11 cellular contexts compared by ENCODE assay signal in the genomic region with DNA sequence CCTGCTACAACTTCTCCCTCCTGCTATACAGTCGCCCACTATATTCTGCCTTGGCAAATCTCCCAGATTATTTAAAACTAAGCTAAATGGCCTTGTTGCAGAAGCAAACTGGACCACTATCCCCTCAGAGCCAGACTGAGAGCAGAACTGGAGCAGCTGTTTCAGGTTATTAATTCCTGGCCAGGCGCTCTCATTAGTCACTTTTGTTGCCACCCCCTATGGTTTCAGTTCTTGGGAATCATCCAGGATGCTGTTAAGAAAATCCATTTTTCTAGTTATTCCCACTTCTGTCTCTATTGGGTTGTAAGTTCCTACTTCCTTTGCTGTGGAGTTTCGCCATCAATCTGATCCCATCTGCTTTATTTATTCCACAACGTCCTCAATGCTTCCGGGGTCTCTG. TPM values are rescaled to one million over a fixed set of nuclear protein-coding genes. Genes with fewer than 3 reads are reported as not detected.
DNase-seq lines count a peak whose midpoint lies in the region; ATAC-seq and TF ChIP-seq lines count a peak whose summit lies in the region.
"Had no signal": no experiment of that assay in that cellular context is flagged by ENCODE, and none has a peak within 500 bp of the region (broad histone marks: within the 10 kb centered on the region; RNA-seq: fewer than 3 reads in every experiment).

No MANE protein-coding gene starts in this region.

- no peaks in the 10 kb centered on the region for H3K27me3 ChIP-seq in RWPE2 (ENCODE audit: insufficient read depth, poor library complexity, severe bottlenecking)

- peak overlapping the region; percentile 88 for H3K27ac ChIP-seq in RWPE2 (ENCODE audit: poor library complexity, severe bottlenecking)
- H3K27ac ChIP-seq: C4-2B had no signal

- no peaks in the 10 kb centered on the region for H3K36me3 ChIP-seq in RWPE2 (ENCODE audit: low read depth)

- intact Hi-C loops in left ventricle myocardium superior (cut with micrococcal nuclease) = no loop called here
- intact Hi-C loops in Right ventricle myocardium inferior (cut with DNase I) = no loop called here

- H3K4me1 ChIP-seq in RWPE2 (ENCODE audit: insufficient read depth, poor library complexity, severe bottlenecking) = peaks cover 45% of the 10 kb centered on the region

- ATAC-seq in left ventricle myocardium superior (peak; percentile 46), Right ventricle myocardium inferior (no peak), RWPE2 (ENCODE audit: low read depth) (0 out of 3 replicates have a peak, but pooled peaks have one; percentile 26), GM18861 (IDR thresholded peaks at IDR 0.05; ENCODE audit: unreplicated experiment) (no peak)
- ATAC-seq: stimulated activated naive CD8-positive, alpha-beta T cell treated with anti-CD3 and anti-CD28 coated beads, Interleukin-15, amount 100 ng/mL, for 72 hours had no signal

- H3K4me3 ChIP-seq in RWPE2 (ENCODE audit: severe bottlenecking) = no peak overlapping the region

- no peak for DNase-seq in left ventricle myocardium superior
- no peak for DNase-seq in Right ventricle myocardium inferior (ENCODE audit: missing footprints)
- no peak for DNase-seq in RWPE2 (ENCODE audit: low spot score)
- DNase-seq in fibroblast of the conjunctiva (ENCODE audit: low read depth) = peak; percentile 53
- DNase-seq in stromal cell of bone marrow (ENCODE audit: low read depth) = peak; percentile 50
- no peak for DNase-seq in iPS-NIHi7 (ENCODE audit: extremely low spot score)
- no peak for DNase-seq in activated effector memory CD4-positive, alpha-beta T cell treated with Interleukin-2 at 50 U/mL for 16 hours
- DNase-seq: activated CD8-positive, alpha-beta memory T cell treated with anti-CD3 and anti-CD28 coated beads, Interleukin-2, amount 50 U/mL, for 4 hours; stimulated activated naive CD8-positive, alpha-beta T cell treated with anti-CD3 and anti-CD28 coated beads, Interleukin-15, amount 100 ng/mL, for 72 hours had no signal

- TF ChIP-seq CTCF in RWPE2 (IDR thresholded peaks at IDR 0.05; ENCODE audit: poor library complexity, severe bottlenecking) = no peak

- H3K9me3 ChIP-seq in RWPE2 (ENCODE audit: severe bottlenecking) = no peaks in the 10 kb centered on the region

RNA-seq across cellular contexts. Expression of a gene that starts 30.1 kb away (rescaled TPM):
- total RNA-seq in left ventricle myocardium superior (37.3 TPM), Right ventricle myocardium inferior (32.5 TPM)

Comparison
In these comparisons a context has a peak if more than half of its experiments do, and no peak if none do; other contexts are left out.
1. ATAC-seq: peak in left ventricle myocardium superior (single experiment) and RWPE2 (single experiment); none in Right ventricle myocardium inferior (single experiment) and GM18861 (single experiment).
2. DNase-seq: peak in fibroblast of the conjunctiva (single experiment) and stromal cell of bone marrow (single experiment); none in left ventricle myocardium superior (single experiment), Right ventricle myocardium inferior (single experiment), RWPE2 (single experiment), iPS-NIHi7 (single experiment) and activated effector memory CD4-positive, alpha-beta T cell treated with Interleukin-2 at 50 U/mL for 16 hours (single experiment).